ENCODE assay signal across 1 cellular context in genomic region chr3:128605091-128606046, GRCh38.
TF ChIP-seq lines count a peak whose summit lies in the region.

No MANE protein-coding gene starts in this region.

TF ChIP-seq in HepG2, 621 proteins besides CTCF, POLR2A, EP300 and RAD21 (continued from another document and continues in another):
- TF ChIP-seq ZNF609 (CRISPR knock-in tag; IDR thresholded peaks at IDR 0.05; ENCODE audit: borderline replicate concordance) (peak; percentile 13; the same call in 1 of the 2 replicates), NRL (CRISPR knock-in tag; IDR thresholded peaks at IDR 0.05; ENCODE audit: borderline replicate concordance) (no peak), ZNF326 (CRISPR knock-in tag; IDR thresholded peaks at IDR 0.05; ENCODE audit: borderline replicate concordance) (no peak), CREBL2 (CRISPR knock-in tag; IDR thresholded peaks at IDR 0.05; ENCODE audit: borderline replicate concordance) (no peak), ELF4 (CRISPR knock-in tag; IDR thresholded peaks at IDR 0.05; ENCODE audit: borderline replicate concordance) (no peak), ZNF790 (CRISPR knock-in tag; IDR thresholded peaks at IDR 0.05; ENCODE audit: borderline replicate concordance) (no peak), TBX3 (IDR thresholded peaks at IDR 0.05; ENCODE audit: borderline replicate concordance) (no peak), ZNF615 (CRISPR knock-in tag; IDR thresholded peaks at IDR 0.05; ENCODE audit: borderline replicate concordance) (no peak), HOXA9 (CRISPR knock-in tag; IDR thresholded peaks at IDR 0.05; ENCODE audit: borderline replicate concordance) (no peak), MAFK (conservative IDR thresholded peaks at IDR 0.05 in 1 of 2, IDR thresholded peaks at IDR 0.05 in 1 of 2; ENCODE audit: low read length in 2 of 2) (no peak), ZZZ3 (CRISPR knock-in tag; IDR thresholded peaks at IDR 0.05; ENCODE audit: borderline replicate concordance) (no peak), ZNF891 (CRISPR knock-in tag; IDR thresholded peaks at IDR 0.05) (no peak), DBP (CRISPR knock-in tag; IDR thresholded peaks at IDR 0.05; ENCODE audit: not compliant biosample characterization) (no peak), TFE3 (CRISPR knock-in tag; IDR thresholded peaks at IDR 0.05) (peak; percentile 35; the same call in 1 of the 2 replicates), ZFP82 (CRISPR knock-in tag; IDR thresholded peaks at IDR 0.05; ENCODE audit: borderline replicate concordance) (no peak), ZNF652 (CRISPR knock-in tag; IDR thresholded peaks at IDR 0.05; ENCODE audit: borderline replicate concordance, low read depth) (no peak), ZNF274 (CRISPR knock-in tag; IDR thresholded peaks at IDR 0.05) (no peak), IKZF1 (IDR thresholded peaks at IDR 0.05) (no peak), ZBTB10 (CRISPR knock-in tag; IDR thresholded peaks at IDR 0.05; ENCODE audit: borderline replicate concordance) (no peak), TARDBP (CRISPR knock-in tag; IDR thresholded peaks at IDR 0.05) (0 out of 2 replicates have a peak, but pooled peaks have one; percentile 5), NFE2L2 (IDR thresholded peaks at IDR 0.05; ENCODE audit: low read length) (no peak), ZNF34 (CRISPR knock-in tag; IDR thresholded peaks at IDR 0.05; ENCODE audit: borderline replicate concordance) (no peak), NCOA5 (CRISPR knock-in tag; IDR thresholded peaks at IDR 0.05) (no peak), KLF12 (CRISPR knock-in tag; IDR thresholded peaks at IDR 0.05; ENCODE audit: borderline replicate concordance) (no peak)
- TF ChIP-seq, protein P1, sequence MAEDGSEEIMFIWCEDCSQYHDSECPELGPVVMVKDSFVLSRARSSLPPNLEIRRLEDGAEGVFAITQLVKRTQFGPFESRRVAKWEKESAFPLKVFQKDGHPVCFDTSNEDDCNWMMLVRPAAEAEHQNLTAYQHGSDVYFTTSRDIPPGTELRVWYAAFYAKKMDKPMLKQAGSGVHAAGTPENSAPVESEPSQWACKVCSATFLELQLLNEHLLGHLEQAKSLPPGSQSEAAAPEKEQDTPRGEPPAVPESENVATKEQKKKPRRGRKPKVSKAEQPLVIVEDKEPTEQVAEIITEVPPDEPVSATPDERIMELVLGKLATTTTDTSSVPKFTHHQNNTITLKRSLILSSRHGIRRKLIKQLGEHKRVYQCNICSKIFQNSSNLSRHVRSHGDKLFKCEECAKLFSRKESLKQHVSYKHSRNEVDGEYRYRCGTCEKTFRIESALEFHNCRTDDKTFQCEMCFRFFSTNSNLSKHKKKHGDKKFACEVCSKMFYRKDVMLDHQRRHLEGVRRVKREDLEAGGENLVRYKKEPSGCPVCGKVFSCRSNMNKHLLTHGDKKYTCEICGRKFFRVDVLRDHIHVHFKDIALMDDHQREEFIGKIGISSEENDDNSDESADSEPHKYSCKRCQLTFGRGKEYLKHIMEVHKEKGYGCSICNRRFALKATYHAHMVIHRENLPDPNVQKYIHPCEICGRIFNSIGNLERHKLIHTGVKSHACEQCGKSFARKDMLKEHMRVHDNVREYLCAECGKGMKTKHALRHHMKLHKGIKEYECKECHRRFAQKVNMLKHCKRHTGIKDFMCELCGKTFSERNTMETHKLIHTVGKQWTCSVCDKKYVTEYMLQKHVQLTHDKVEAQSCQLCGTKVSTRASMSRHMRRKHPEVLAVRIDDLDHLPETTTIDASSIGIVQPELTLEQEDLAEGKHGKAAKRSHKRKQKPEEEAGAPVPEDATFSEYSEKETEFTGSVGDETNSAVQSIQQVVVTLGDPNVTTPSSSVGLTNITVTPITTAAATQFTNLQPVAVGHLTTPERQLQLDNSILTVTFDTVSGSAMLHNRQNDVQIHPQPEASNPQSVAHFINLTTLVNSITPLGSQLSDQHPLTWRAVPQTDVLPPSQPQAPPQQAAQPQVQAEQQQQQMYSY (CRISPR knock-in tag; IDR thresholded peaks at IDR 0.05): no peak
- TF ChIP-seq, protein P2, sequence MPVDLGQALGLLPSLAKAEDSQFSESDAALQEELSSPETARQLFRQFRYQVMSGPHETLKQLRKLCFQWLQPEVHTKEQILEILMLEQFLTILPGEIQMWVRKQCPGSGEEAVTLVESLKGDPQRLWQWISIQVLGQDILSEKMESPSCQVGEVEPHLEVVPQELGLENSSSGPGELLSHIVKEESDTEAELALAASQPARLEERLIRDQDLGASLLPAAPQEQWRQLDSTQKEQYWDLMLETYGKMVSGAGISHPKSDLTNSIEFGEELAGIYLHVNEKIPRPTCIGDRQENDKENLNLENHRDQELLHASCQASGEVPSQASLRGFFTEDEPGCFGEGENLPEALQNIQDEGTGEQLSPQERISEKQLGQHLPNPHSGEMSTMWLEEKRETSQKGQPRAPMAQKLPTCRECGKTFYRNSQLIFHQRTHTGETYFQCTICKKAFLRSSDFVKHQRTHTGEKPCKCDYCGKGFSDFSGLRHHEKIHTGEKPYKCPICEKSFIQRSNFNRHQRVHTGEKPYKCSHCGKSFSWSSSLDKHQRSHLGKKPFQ (CRISPR knock-in tag; IDR thresholded peaks at IDR 0.05; ENCODE audit: insufficient replicate concordance): no peak
- TF ChIP-seq, protein P3, sequence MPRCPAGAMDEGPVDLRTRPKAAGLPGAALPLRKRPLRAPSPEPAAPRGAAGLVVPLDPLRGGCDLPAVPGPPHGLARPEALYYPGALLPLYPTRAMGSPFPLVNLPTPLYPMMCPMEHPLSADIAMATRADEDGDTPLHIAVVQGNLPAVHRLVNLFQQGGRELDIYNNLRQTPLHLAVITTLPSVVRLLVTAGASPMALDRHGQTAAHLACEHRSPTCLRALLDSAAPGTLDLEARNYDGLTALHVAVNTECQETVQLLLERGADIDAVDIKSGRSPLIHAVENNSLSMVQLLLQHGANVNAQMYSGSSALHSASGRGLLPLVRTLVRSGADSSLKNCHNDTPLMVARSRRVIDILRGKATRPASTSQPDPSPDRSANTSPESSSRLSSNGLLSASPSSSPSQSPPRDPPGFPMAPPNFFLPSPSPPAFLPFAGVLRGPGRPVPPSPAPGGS (CRISPR knock-in tag; IDR thresholded peaks at IDR 0.05): no peak
- TF ChIP-seq, protein P4, sequence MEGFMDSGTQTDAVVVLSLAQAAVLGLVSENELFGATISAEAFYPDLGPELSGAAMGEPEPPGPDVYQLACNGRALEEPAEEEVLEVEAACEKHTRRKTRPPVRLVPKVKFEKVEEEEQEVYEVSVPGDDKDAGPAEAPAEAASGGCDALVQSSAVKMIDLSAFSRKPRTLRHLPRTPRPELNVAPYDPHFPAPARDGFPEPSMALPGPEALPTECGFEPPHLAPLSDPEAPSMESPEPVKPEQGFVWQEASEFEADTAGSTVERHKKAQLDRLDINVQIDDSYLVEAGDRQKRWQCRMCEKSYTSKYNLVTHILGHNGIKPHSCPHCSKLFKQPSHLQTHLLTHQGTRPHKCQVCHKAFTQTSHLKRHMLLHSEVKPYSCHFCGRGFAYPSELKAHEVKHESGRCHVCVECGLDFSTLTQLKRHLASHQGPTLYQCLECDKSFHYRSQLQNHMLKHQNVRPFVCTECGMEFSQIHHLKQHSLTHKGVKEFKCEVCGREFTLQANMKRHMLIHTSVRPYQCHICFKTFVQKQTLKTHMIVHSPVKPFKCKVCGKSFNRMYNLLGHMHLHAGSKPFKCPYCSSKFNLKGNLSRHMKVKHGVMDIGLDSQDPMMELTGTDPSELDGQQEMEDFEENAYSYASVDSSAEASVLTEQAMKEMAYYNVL (CRISPR knock-in tag; IDR thresholded peaks at IDR 0.05; ENCODE audit: borderline replicate concordance): no peak; the same call in 1 of the 2 replicates
